In the genomic region with DNA sequence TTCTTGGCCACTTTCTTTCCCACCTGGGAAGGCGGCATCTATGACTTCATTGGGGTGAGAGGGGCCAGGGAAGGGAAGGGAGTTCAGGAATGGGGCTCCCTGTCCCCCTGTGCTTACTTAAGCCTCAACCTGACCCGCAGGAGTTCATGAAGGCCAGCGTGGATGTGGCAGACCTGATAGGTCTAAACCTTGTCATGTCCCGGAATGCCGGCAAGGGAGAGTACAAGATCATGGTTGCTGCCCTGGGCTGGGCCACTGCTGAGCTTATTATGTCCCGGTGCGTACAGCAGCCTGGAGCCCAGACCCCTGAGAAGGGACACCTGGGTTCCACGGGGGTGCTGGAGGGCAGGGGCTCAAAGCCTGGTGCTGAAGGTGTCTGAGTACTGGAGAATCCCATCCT, we compare ENCODE assay signal across 10 cellular contexts. TPM values are rescaled to one million over a fixed set of nuclear protein-coding genes. Genes with fewer than 3 reads are reported as not detected.
A peak's percentile ranks its signal among the peaks of the same experiment; 100 is the strongest.
DNase-seq lines count a peak whose midpoint lies in the region; ATAC-seq and TF ChIP-seq lines count a peak whose summit lies in the region.
"Had no signal": no experiment of that assay in that cellular context is flagged by ENCODE, and none has a peak within 500 bp of the region (broad histone marks: within the 10 kb centered on the region; RNA-seq: fewer than 3 reads in every experiment).

No MANE protein-coding gene starts in this region.

- H3K4me1 Mint-ChIP-seq in naive thymus-derived CD4-positive, alpha-beta T cell, result peaks cover 27 to 39% (median 35%) of the 10 kb centered on the region in 7 donors

- peak overlapping the region; percentile 97; the same call in 1 of the 2 replicates for H3K9ac ChIP-seq in HUES64 (ENCODE audit: low read depth, low read length)

- H3K36me3 ChIP-seq in HUES64 (ENCODE audit: insufficient read depth, low read length), result peaks cover 37% of the 10 kb centered on the region
- H3K36me3 ChIP-seq in breast epithelium, result no peaks in the 10 kb centered on the region
- peaks cover 0 to 20% (median 0%) of the 10 kb centered on the region in 3 experiments for H3K36me3 ChIP-seq in naive thymus-derived CD4-positive, alpha-beta T cell (ENCODE audit: control insufficient read depth in 2 of 3, insufficient read depth in 3 of 3, low read length in 3 of 3)

- H3K27ac Mint-ChIP-seq in naive thymus-derived CD4-positive, alpha-beta T cell, result peak overlapping the region in 8 of 9 donors; percentile 25 to 92 (median 80)

- no peak overlapping the region for H3K27ac ChIP-seq in HUES64 (ENCODE audit: low read depth, low read length)
- no peak overlapping the region for H3K27ac ChIP-seq in breast epithelium
- peak overlapping the region; percentile 84 for H3K27ac ChIP-seq in naive thymus-derived CD4-positive, alpha-beta T cell (ENCODE audit: low read depth, low read length)

- CTCF ChIA-PET in naive thymus-derived CD4-positive, alpha-beta T cell (lab: Charles Lee), result no interaction called here

- peak overlapping the region; percentile 79 to 93 (median 89) for H3K4me3 Mint-ChIP-seq in naive thymus-derived CD4-positive, alpha-beta T cell

- ATAC-seq in naive thymus-derived CD4-positive, alpha-beta T cell, result no peak
- ATAC-seq in HG03135 (IDR thresholded peaks at IDR 0.05; ENCODE audit: unreplicated experiment), result no peak

- no peaks in the 10 kb centered on the region for H3K27me3 Mint-ChIP-seq in naive thymus-derived CD4-positive, alpha-beta T cell

- H3K36me3 Mint-ChIP-seq in naive thymus-derived CD4-positive, alpha-beta T cell, result peaks cover 0 to 8% (median 0%) of the 10 kb centered on the region in 5 donors

- H3K9me3 ChIP-seq in HUES64 (ENCODE audit: insufficient read depth, low read depth, low read length) (no peaks in the 10 kb centered on the region), breast epithelium (no peaks in the 10 kb centered on the region)
- no peaks in the 10 kb centered on the region for H3K9me3 ChIP-seq in naive thymus-derived CD4-positive, alpha-beta T cell (ENCODE audit: control insufficient read depth in 2 of 3, low read length in 3 of 3)

- H3K4me3 ChIP-seq in AG09309 (ENCODE audit: control insufficient read depth, low read depth, low read length) (peak overlapping the region; percentile 95), HUES64 (ENCODE audit: low read length) (peak overlapping the region; percentile 84), breast epithelium (peak overlapping the region; percentile 87 to 97 (median 89))
- peak overlapping the region; percentile 78 for H3K4me3 ChIP-seq in naive thymus-derived CD4-positive, alpha-beta T cell (ENCODE audit: low read length)

- DNase-seq in AG09309 (ENCODE audit: low read depth), result no peak
- DNase-seq in breast epithelium (ENCODE audit: low spot score in 2 of 2), result no peak
- no peak for DNase-seq in naive thymus-derived CD4-positive, alpha-beta T cell
- no peak for DNase-seq in NCI-H1092 treated with DMSO at 0.1 percent for 48 hours (lab: John Stamatoyannopoulos, UW)
- DNase-seq in NOMO-1 treated with dmso at 0.1 percent for 144 hours (lab: John Stamatoyannopoulos, UW; ENCODE audit: unreplicated experiment), result no peak
- DNase-seq in medulla oblongata (ENCODE audit: extremely low spot score), result no peak
- DNase-seq: T1000 had no signal

- TF ChIP-seq CTCF in AG09309 (IDR thresholded peaks at IDR 0.05; ENCODE audit: control insufficient read depth, insufficient read depth, low read depth, low read length, missing control alignments) (no peak), breast epithelium (IDR thresholded peaks at IDR 0.05) (no peak)

- H3K4me1 ChIP-seq in HUES64 (ENCODE audit: insufficient read depth, low read length), result peaks cover 7% of the 10 kb centered on the region
- H3K4me1 ChIP-seq in breast epithelium, result peaks cover 0 to 3% of the 10 kb centered on the region in 2 donors
- peaks cover 13 to 16% of the 10 kb centered on the region in 2 donors for H3K4me1 ChIP-seq in naive thymus-derived CD4-positive, alpha-beta T cell (ENCODE audit: control insufficient read depth in 2 of 2, insufficient read depth in 2 of 2, low read length in 2 of 2)

- TF ChIP-seq POLR2A in breast epithelium (IDR thresholded peaks at IDR 0.05), result no peak

- intact Hi-C loops in breast epithelium (cut with DNase I; ENCODE audit: low total_unique reads), result no loop called here
- intact Hi-C loops in naive thymus-derived CD4-positive, alpha-beta T cell (cut with micrococcal nuclease), result loop anchor here (5.0 kb wide), 2 partner anchors 46 to 146 kb away; no protein-coding TSS in a partner anchor

- POLR2A ChIA-PET in naive thymus-derived CD4-positive, alpha-beta T cell (lab: Charles Lee), result interaction anchor here (0.6 kb wide), 2 partner anchors 226 to 868 kb away, joined by 3 read pairs; no protein-coding TSS in a partner anchor

- H3K27me3 ChIP-seq in HUES64 (ENCODE audit: insufficient read depth, low read length) (no peaks in the 10 kb centered on the region), breast epithelium (no peaks in the 10 kb centered on the region)
- no peaks in the 10 kb centered on the region for H3K27me3 ChIP-seq in naive thymus-derived CD4-positive, alpha-beta T cell (ENCODE audit: control insufficient read depth in 2 of 2, insufficient read depth in 2 of 2, low read length in 2 of 2)

- no peaks in the 10 kb centered on the region for H3K9me3 Mint-ChIP-seq in naive thymus-derived CD4-positive, alpha-beta T cell

- 91% methylated on average over 8 of the region's 8 CpGs for WGBS in HUES64

RNA-seq across cellular contexts. Expression of gene TMEM147, which starts 1.1 kb away (rescaled TPM):
- 110 TPM for polyA plus RNA-seq in HUES64 (2013, experiment 1 of 2)
- polyA plus RNA-seq in HUES64 (2013, experiment 2 of 2), result 114 TPM
- 10 to 100 TPM; 67.4 to 91.8 (median 91.8) TPM for total RNA-seq in breast epithelium
- total RNA-seq in naive thymus-derived CD4-positive, alpha-beta T cell, result 10 to 100 TPM; 24.7 to 54.0 (median 34.6) TPM
- polyA plus RNA-seq in naive thymus-derived CD4-positive, alpha-beta T cell, result 100 to 1,000 TPM; 143 to 154 TPM

RNA-seq across cellular contexts. Expression of gene GAPDHS, which starts 13.3 kb away (rescaled TPM):
- polyA plus RNA-seq in HUES64 (2013, experiment 1 of 2), result not detected
- not detected for polyA plus RNA-seq in HUES64 (2013, experiment 2 of 2)
- total RNA-seq in breast epithelium, result not detected
- not detected for total RNA-seq in naive thymus-derived CD4-positive, alpha-beta T cell
- polyA plus RNA-seq in naive thymus-derived CD4-positive, alpha-beta T cell, result not detected
- total RNA-seq: glomerular endothelial cell had no signal

RNA-seq across cellular contexts. Expression of gene ATP4A, which starts 16.9 kb away (rescaled TPM):
- polyA plus RNA-seq in HUES64 (2013, experiment 1 of 2), result not detected
- polyA plus RNA-seq in HUES64 (2013, experiment 2 of 2), result 0.19 TPM
- not detected for total RNA-seq in breast epithelium
- total RNA-seq in naive thymus-derived CD4-positive, alpha-beta T cell, result not detected
- polyA plus RNA-seq in naive thymus-derived CD4-positive, alpha-beta T cell, result not detected
- total RNA-seq: glomerular endothelial cell had no signal

RNA-seq across cellular contexts. Expression of gene SBSN, which starts 18.4 kb away (rescaled TPM):
- not detected for polyA plus RNA-seq in HUES64 (2013, experiment 1 of 2)
- not detected for polyA plus RNA-seq in HUES64 (2013, experiment 2 of 2)
- total RNA-seq in breast epithelium, result not detected
- total RNA-seq in naive thymus-derived CD4-positive, alpha-beta T cell, result not detected
- polyA plus RNA-seq in naive thymus-derived CD4-positive, alpha-beta T cell, result not detected
- total RNA-seq: glomerular endothelial cell had no signal

RNA-seq across cellular contexts. Expression of gene DMKN, which starts 33.1 kb away (rescaled TPM):
- 210 TPM for polyA plus RNA-seq in HUES64 (2013, experiment 1 of 2)
- polyA plus RNA-seq in HUES64 (2013, experiment 2 of 2), result 197 TPM
- total RNA-seq in breast epithelium, result 100 to 1,000 TPM in 1 of 3 donors, 10 to 100 TPM in 1, under 1 TPM in 1; 0.96 to 135 (median 61.0) TPM
- total RNA-seq in naive thymus-derived CD4-positive, alpha-beta T cell, result under 1 TPM in 2 of 5 experiments, not detected in 3; 0.54 to 0.76 TPM
- polyA plus RNA-seq in naive thymus-derived CD4-positive, alpha-beta T cell, result not detected
- total RNA-seq: glomerular endothelial cell had no signal
